ENCODE assay signal across 8 cellular contexts in the genomic region with DNA sequence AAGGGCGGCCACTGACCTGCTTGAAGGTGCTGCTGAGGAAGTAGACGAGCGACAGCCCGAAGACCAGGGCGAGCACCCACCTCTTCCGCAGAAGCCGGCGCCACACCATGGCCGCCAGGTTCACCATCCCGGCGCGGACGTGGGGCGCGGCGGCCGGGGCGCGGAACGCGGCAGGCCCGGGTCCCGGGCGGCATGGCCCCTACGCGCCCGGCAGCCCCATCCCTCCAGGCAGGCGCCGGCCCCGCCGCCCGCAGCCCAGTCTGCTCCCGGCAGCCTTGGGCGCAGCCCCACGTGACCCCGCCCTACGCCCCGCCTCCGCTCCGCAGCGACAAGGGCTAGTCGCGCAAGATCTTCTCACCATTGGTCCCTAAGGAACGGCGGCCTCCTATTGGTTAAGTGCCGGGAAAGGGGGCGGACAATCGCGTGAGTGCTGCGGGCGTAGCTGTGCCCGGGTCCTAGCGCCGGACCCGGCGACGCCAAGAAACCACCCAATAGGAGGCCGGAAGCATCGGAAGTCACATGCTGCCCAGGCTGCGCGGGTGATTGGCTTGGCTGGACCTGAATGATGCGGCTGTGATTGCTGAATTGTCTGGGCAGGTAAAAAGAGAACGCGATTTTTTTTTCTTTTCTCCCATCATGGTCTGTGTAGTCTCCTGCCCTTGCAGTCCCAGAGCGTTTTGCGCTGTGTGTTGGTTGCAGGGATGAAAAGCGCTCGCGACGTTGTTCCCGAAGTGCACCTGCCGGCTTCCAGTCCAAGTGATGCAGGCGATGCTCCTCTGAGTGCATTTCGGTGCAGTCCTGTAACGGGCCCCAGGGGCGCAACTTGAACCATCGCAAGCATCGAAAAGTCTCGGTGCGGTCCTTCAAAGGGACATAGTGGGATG. TPM values are rescaled to one million over a fixed set of nuclear protein-coding genes. Genes with fewer than 3 reads are reported as not detected.
A peak's percentile ranks its signal among the peaks of the same experiment; 100 is the strongest.
DNase-seq lines count a peak whose midpoint lies in the region; ATAC-seq and TF ChIP-seq lines count a peak whose summit lies in the region.

A gene with protein sequence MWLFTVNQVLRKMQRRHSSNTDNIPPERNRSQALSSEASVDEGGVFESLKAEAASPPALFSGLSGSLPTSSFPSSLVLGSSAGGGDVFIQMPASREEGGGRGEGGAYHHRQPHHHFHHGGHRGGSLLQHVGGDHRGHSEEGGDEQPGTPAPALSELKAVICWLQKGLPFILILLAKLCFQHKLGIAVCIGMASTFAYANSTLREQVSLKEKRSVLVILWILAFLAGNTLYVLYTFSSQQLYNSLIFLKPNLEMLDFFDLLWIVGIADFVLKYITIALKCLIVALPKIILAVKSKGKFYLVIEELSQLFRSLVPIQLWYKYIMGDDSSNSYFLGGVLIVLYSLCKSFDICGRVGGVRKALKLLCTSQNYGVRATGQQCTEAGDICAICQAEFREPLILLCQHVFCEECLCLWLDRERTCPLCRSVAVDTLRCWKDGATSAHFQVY (plus strand): TSS at position 542 of the 884 bp plus-strand sequence. CDS start 2,183 bp downstream, outside the sequence.
A gene with protein sequence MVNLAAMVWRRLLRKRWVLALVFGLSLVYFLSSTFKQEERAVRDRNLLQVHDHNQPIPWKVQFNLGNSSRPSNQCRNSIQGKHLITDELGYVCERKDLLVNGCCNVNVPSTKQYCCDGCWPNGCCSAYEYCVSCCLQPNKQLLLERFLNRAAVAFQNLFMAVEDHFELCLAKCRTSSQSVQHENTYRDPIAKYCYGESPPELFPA (minus strand): TSS at position 296 of the 884 bp plus-strand sequence. CDS start 169 bp downstream, at position 127.

- no peaks in the 10 kb centered on the region for H3K9me3 ChIP-seq in CD4-positive, CD25-positive, alpha-beta regulatory T cell (ENCODE audit: control insufficient read depth in 2 of 2, low read length in 2 of 2)
- no peaks in the 10 kb centered on the region for H3K9me3 ChIP-seq in duodenal mucosa (ENCODE audit: control insufficient read depth in 1 of 2, low read length in 2 of 2)

- peaks cover 15% of the 10 kb centered on the region for H3K36me3 Mint-ChIP-seq in CD4-positive, CD25-positive, alpha-beta regulatory T cell
- peaks cover 12% of the 10 kb centered on the region for H3K36me3 Mint-ChIP-seq in activated CD4-positive, alpha-beta memory T cell treated with anti-CD3 and anti-CD28 coated beads for 36 hours

- peak within 1 kb of the TSS; percentile 94 for H3K4me3 ChIP-seq in CD4-positive, CD25-positive, alpha-beta regulatory T cell (ENCODE audit: low read depth, low read length)
- H3K4me3 ChIP-seq in duodenal mucosa (ENCODE audit: low read depth in 1 of 2, low read length in 2 of 2): peak within 1 kb of the TSS; percentile 93 to 98
- H3K4me3 ChIP-seq in lower leg skin (ENCODE audit: low read depth, poor library complexity, severe bottlenecking): peak within 1 kb of the TSS; percentile 59

- 1% methylated on average over 56 of the region's 80 CpGs for WGBS in lower leg skin, 2 donors

- ATAC-seq in CD4-positive, CD25-positive, alpha-beta regulatory T cell (ENCODE audit: low read depth in 2 of 2): peak; percentile 97 to 98
- ATAC-seq in GM19395 (IDR thresholded peaks at IDR 0.05; ENCODE audit: unreplicated experiment) (peak; percentile 97), HG03565 (IDR thresholded peaks at IDR 0.05; ENCODE audit: unreplicated experiment) (peak; percentile 90)

- no peaks in the 10 kb centered on the region for H3K27me3 ChIP-seq in CD4-positive, CD25-positive, alpha-beta regulatory T cell (ENCODE audit: control insufficient read depth, insufficient read depth, low read length)
- no peaks in the 10 kb centered on the region for H3K27me3 ChIP-seq in duodenal mucosa (ENCODE audit: control insufficient read depth in 1 of 2, insufficient read depth in 2 of 2, low read length in 2 of 2)

- peaks cover 20 to 42% (median 28%) of the 10 kb centered on the region in 4 donors for H3K4me1 Mint-ChIP-seq in CD4-positive, CD25-positive, alpha-beta regulatory T cell
- H3K4me1 Mint-ChIP-seq in activated CD4-positive, alpha-beta memory T cell treated with anti-CD3 and anti-CD28 coated beads for 36 hours (ENCODE audit: low read depth): peaks cover 31% of the 10 kb centered on the region

- H3K4me3 Mint-ChIP-seq in CD4-positive, CD25-positive, alpha-beta regulatory T cell: peak within 1 kb of the TSS; percentile 92 to 97 (median 96)
- peak within 1 kb of the TSS; percentile 87 for H3K4me3 Mint-ChIP-seq in activated CD4-positive, alpha-beta memory T cell treated with anti-CD3 and anti-CD28 coated beads for 36 hours

- H3K27ac Mint-ChIP-seq in CD4-positive, CD25-positive, alpha-beta regulatory T cell: peak within 1 kb of the TSS; percentile 32 to 90 (median 76)
- H3K27ac Mint-ChIP-seq in activated CD4-positive, alpha-beta memory T cell treated with anti-CD3 and anti-CD28 coated beads for 36 hours: peak within 1 kb of the TSS; percentile 72

- DNase-seq in CD4-positive, CD25-positive, alpha-beta regulatory T cell: peak; percentile 99 to 100 (median 99)
- peak; percentile 99 for DNase-seq in NCI-H774 (lab: John Stamatoyannopoulos, UW)
- peak; percentile 99 for DNase-seq in activated CD4-positive, alpha-beta memory T cell treated with anti-CD3 and anti-CD28 coated beads for 36 hours
- peak; percentile 100 for DNase-seq in lower leg skin (ENCODE audit: low spot score in 2 of 2)
- peak; percentile 96 to 98 for DNase-seq in stimulated activated CD4-positive, alpha-beta T cell treated with anti-CD3 and anti-CD28 coated beads, Interleukin-4, amount 100 ng/mL, for 48 hours (ENCODE audit: low read depth in 2 of 2)

- peaks cover 0 to 2% (median 0%) of the 10 kb centered on the region in 7 donors for H3K9me3 Mint-ChIP-seq in CD4-positive, CD25-positive, alpha-beta regulatory T cell
- no peaks in the 10 kb centered on the region for H3K9me3 Mint-ChIP-seq in activated CD4-positive, alpha-beta memory T cell treated with anti-CD3 and anti-CD28 coated beads for 36 hours

- peaks cover 26% of the 10 kb centered on the region for H3K4me1 ChIP-seq in CD4-positive, CD25-positive, alpha-beta regulatory T cell (ENCODE audit: control insufficient read depth, insufficient read depth, low read length, poor library complexity, severe bottlenecking)
- peaks cover 14% of the 10 kb centered on the region in 2 donors for H3K4me1 ChIP-seq in duodenal mucosa (ENCODE audit: control insufficient read depth in 1 of 2, insufficient read depth in 2 of 2, low read length in 2 of 2)

- H3K36me3 ChIP-seq in CD4-positive, CD25-positive, alpha-beta regulatory T cell (ENCODE audit: control insufficient read depth, insufficient read depth, low read length): peaks cover 15% of the 10 kb centered on the region
- peaks cover 9 to 12% of the 10 kb centered on the region in 2 donors for H3K36me3 ChIP-seq in duodenal mucosa (ENCODE audit: control insufficient read depth in 1 of 2, insufficient read depth in 2 of 2, low read length in 2 of 2)

- H3K27me3 Mint-ChIP-seq in CD4-positive, CD25-positive, alpha-beta regulatory T cell: peaks cover 8% of the 10 kb centered on the region
- no peaks in the 10 kb centered on the region for H3K27me3 Mint-ChIP-seq in activated CD4-positive, alpha-beta memory T cell treated with anti-CD3 and anti-CD28 coated beads for 36 hours

- POLR2A ChIA-PET in activated CD4-positive, alpha-beta memory T cell treated with anti-CD3 and anti-CD28 coated beads for 36 hours (lab: Charles Lee): interaction anchor here (0.7 kb wide), 1 partner anchor 14 kb away, joined by 3 read pairs; no protein-coding TSS in a partner anchor

- H3K9ac ChIP-seq in duodenal mucosa (ENCODE audit: low read depth in 1 of 2, low read length in 2 of 2): peak within 1 kb of the TSS; percentile 77 to 91

- intact Hi-C loops in activated CD4-positive, alpha-beta memory T cell treated with anti-CD3 and anti-CD28 coated beads for 36 hours (cut with micrococcal nuclease): loop anchor here (1.0 to 10.0 kb wide), 5 partner anchors 81 to 463 kb away; a partner anchor contains a TSS
- intact Hi-C loops in lower leg skin (cut with DNase I; ENCODE audit: low total_unique reads): no loop called here

- peak in 1 of 2 donors; percentile 37 for TF ChIP-seq POLR2A in lower leg skin (IDR thresholded peaks at IDR 0.05)

- CTCF ChIA-PET in activated CD4-positive, alpha-beta memory T cell treated with anti-CD3 and anti-CD28 coated beads for 36 hours (lab: Charles Lee): interaction anchor here (0.7 kb wide), 1 partner anchor 81 kb away, joined by 4 read pairs; no protein-coding TSS in a partner anchor

- peak within 1 kb of the TSS; percentile 72 for H3K27ac ChIP-seq in CD4-positive, CD25-positive, alpha-beta regulatory T cell (ENCODE audit: insufficient read depth, low read length, poor library complexity, severe bottlenecking)
- no peak within 1 kb of the TSS for H3K27ac ChIP-seq in duodenal mucosa (ENCODE audit: low read depth, low read length)

- no peak for TF ChIP-seq CTCF in lower leg skin (IDR thresholded peaks at IDR 0.05)

RNA-seq across cellular contexts. Expression of the first gene that starts in this region (rescaled TPM):
- 9.7 TPM for total RNA-seq in CD4-positive, CD25-positive, alpha-beta regulatory T cell
- polyA plus RNA-seq in CD4-positive, CD25-positive, alpha-beta regulatory T cell: 1 to 10 TPM in 3 of 4 donors, under 1 TPM in 1; 0.69 to 6.6 (median 1.9) TPM
- total RNA-seq in activated CD4-positive, alpha-beta memory T cell treated with anti-CD3 and anti-CD28 coated beads for 36 hours: 10 to 100 TPM; 15.8 to 15.9 TPM
- 1 to 10 TPM in 2 of 4 donors, under 1 TPM in 1, not detected in 1; 0.68 to 1.2 (median 1.2) TPM for total RNA-seq in lower leg skin

RNA-seq across cellular contexts. Expression of the second gene that starts in this region (rescaled TPM):
- total RNA-seq in CD4-positive, CD25-positive, alpha-beta regulatory T cell: 22.8 TPM
- 10 to 100 TPM; 18.2 to 28.5 (median 23.2) TPM for polyA plus RNA-seq in CD4-positive, CD25-positive, alpha-beta regulatory T cell
- 10 to 100 TPM; 20.9 to 24.3 TPM for total RNA-seq in activated CD4-positive, alpha-beta memory T cell treated with anti-CD3 and anti-CD28 coated beads for 36 hours
- 10 to 100 TPM; 18.6 to 25.3 (median 20.3) TPM for total RNA-seq in lower leg skin
